Comparison of ENCODE assay signal across 8 cellular contexts in the genomic region with DNA sequence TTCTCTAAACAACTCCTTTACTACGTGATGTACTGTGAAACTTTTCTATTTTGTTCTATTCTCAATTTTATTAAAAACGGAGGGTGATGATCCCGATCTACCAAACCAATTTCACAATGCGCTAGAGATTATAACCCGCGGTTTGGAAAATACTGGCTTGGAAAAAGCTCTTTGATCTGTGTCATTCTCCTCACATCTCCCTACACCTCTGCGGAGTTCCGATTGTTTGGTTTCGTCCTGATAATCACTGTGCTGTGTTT. TPM values are rescaled to one million over a fixed set of nuclear protein-coding genes. Genes with fewer than 3 reads are reported as not detected.
DNase-seq lines count a peak whose midpoint lies in the region; ATAC-seq and TF ChIP-seq lines count a peak whose summit lies in the region.

No MANE protein-coding gene starts in this region.

- H3K27ac ChIP-seq in HUES6 (ENCODE audit: low read depth, low read length) (no peak overlapping the region; the same call in 1 of the 2 replicates), mammary epithelial cell (ENCODE audit: insufficient read depth, low read depth, low read length) (peak overlapping the region; percentile 91), tibial artery (peak overlapping the region; percentile 85 to 95)

- H3K36me3 Mint-ChIP-seq in activated naive CD8-positive, alpha-beta T cell treated with anti-CD3 and anti-CD28 coated beads for 36 hours, result peaks cover 2% of the 10 kb centered on the region

- H3K4me1 Mint-ChIP-seq in activated naive CD8-positive, alpha-beta T cell treated with anti-CD3 and anti-CD28 coated beads for 36 hours, result peaks cover 32% of the 10 kb centered on the region

- H3K4me2 ChIP-seq in mammary epithelial cell (ENCODE audit: insufficient read depth, low read depth, low read length), result peak overlapping the region; percentile 93

- H3K4me1 ChIP-seq in HUES6 (ENCODE audit: control insufficient read depth, insufficient read depth, low read length) (peaks cover 9% of the 10 kb centered on the region; the same call in 1 of the 2 replicates), mammary epithelial cell (ENCODE audit: insufficient read depth, low read length) (peaks cover 32% of the 10 kb centered on the region), tibial artery (peaks cover 0 to 34% (median 21%) of the 10 kb centered on the region in 4 donors)

- no peaks in the 10 kb centered on the region for H3K9me3 Mint-ChIP-seq in activated naive CD8-positive, alpha-beta T cell treated with anti-CD3 and anti-CD28 coated beads for 36 hours

- WGBS in mammary epithelial cell (ENCODE audit: low coverage, missing lambda C conversion rate), result 6% methylated on average over 8 of the region's 9 CpGs
- WGBS in lower leg skin, 2 donors, result 1 to 4% methylated on average over 9 of the region's 9 CpGs

- no peaks in the 10 kb centered on the region for H4K20me1 ChIP-seq in mammary epithelial cell (ENCODE audit: insufficient read depth, low read length)

- H3K4me3 ChIP-seq in HUES6 (ENCODE audit: low read depth, low read length) (peak overlapping the region; percentile 80), mammary epithelial cell (replicated peaks in 1 of 3; ENCODE audit: insufficient read depth in 1 of 3, low read depth in 2 of 3, low read length in 3 of 3) (peak overlapping the region; percentile 75 to 94 (median 91)), lower leg skin (ENCODE audit: low read depth, poor library complexity, severe bottlenecking) (peak overlapping the region; percentile 6), tibial artery (peak overlapping the region; percentile 91 to 93)

- H2AFZ ChIP-seq in mammary epithelial cell (ENCODE audit: low read depth, low read length), result peak overlapping the region; percentile 98

- H3K4me3 Mint-ChIP-seq in activated naive CD8-positive, alpha-beta T cell treated with anti-CD3 and anti-CD28 coated beads for 36 hours, result no peak overlapping the region

- peaks cover 44% of the 10 kb centered on the region for H3K79me2 ChIP-seq in mammary epithelial cell (ENCODE audit: insufficient read depth, low read length)

- H3K9ac ChIP-seq in HUES6 (ENCODE audit: low read length) (peak overlapping the region; percentile 60), mammary epithelial cell (ENCODE audit: insufficient read depth, low read length) (peak overlapping the region; percentile 93)

- intact Hi-C loops in mammary epithelial cell (cut with micrococcal nuclease), result loop anchor here (5.0 kb wide), 2 partner anchors 45 to 385 kb away; no protein-coding TSS in a partner anchor
- intact Hi-C loops in lower leg skin (cut with DNase I; ENCODE audit: low total_unique reads), result no loop called here
- intact Hi-C loops in tibial artery (cut with DNase I; ENCODE audit: low total_unique reads), result no loop called here

- H3K27ac Mint-ChIP-seq in activated naive CD8-positive, alpha-beta T cell treated with anti-CD3 and anti-CD28 coated beads for 36 hours, result no peak overlapping the region

- CTCF ChIA-PET in mammary epithelial cell (lab: Charles Lee; ENCODE audit: low non-redundant PET), result no interaction called here

- TF ChIP-seq CTCF in mammary epithelial cell (conservative IDR thresholded peaks at IDR 0.05 in 1 of 2, IDR thresholded peaks at IDR 0.05 in 1 of 2; ENCODE audit: extremely low read depth in 1 of 2, insufficient read depth in 1 of 2, low read depth in 1 of 2, low read length in 2 of 2) (no peak), lower leg skin (IDR thresholded peaks at IDR 0.05) (no peak), tibial artery (IDR thresholded peaks at IDR 0.05) (no peak)

- dilution Hi-C loops in mammary epithelial cell (cut with HindIII; ENCODE audit: low sequenced_read_pairs), result no loop called here

- H3K9me3 ChIP-seq in HUES6 (ENCODE audit: control insufficient read depth, insufficient read depth, low read depth, low read length), result no peaks in the 10 kb centered on the region
- H3K9me3 ChIP-seq in mammary epithelial cell (replicated peaks; ENCODE audit: insufficient read depth, low read length), result no peaks in the 10 kb centered on the region
- no peaks in the 10 kb centered on the region for H3K9me3 ChIP-seq in tibial artery

- no peaks in the 10 kb centered on the region for H3K36me3 ChIP-seq in HUES6 (ENCODE audit: control insufficient read depth, insufficient read depth, low read length)
- H3K36me3 ChIP-seq in mammary epithelial cell (ENCODE audit: insufficient read depth, low read length), result no peaks in the 10 kb centered on the region
- no peaks in the 10 kb centered on the region for H3K36me3 ChIP-seq in tibial artery

- no peak for ATAC-seq in GM19455 (IDR thresholded peaks at IDR 0.05; ENCODE audit: unreplicated experiment)

- DNase-seq in mammary epithelial cell (no peak), lower leg skin (ENCODE audit: low spot score in 2 of 2) (no peak), tibial artery (no peak), inferior parietal cortex (ENCODE audit: extremely low spot score) (no peak)
- no peak for DNase-seq in activated naive CD8-positive, alpha-beta T cell treated with anti-CD3 and anti-CD28 coated beads for 36 hours
- DNase-seq in stimulated activated CD8-positive, alpha-beta memory T cell treated with anti-CD3 and anti-CD28 coated beads, Interleukin-4, amount 100 ng/mL, for 48 hours, result no peak

- in situ Hi-C loops in mammary epithelial cell (cut with MboI; ENCODE audit: low sequenced_read_pairs in 2 of 2), result no loop called here

- no peak for TF ChIP-seq POLR2A in lower leg skin (IDR thresholded peaks at IDR 0.05)

- peaks cover 9% of the 10 kb centered on the region for H3K27me3 Mint-ChIP-seq in activated naive CD8-positive, alpha-beta T cell treated with anti-CD3 and anti-CD28 coated beads for 36 hours

- BruUV-seq in mammary epithelial cell (replicated peaks; lab: Mats Ljungman, UMichigan), result no TSS peak

- no peaks in the 10 kb centered on the region for H3K27me3 ChIP-seq in HUES6 (ENCODE audit: control insufficient read depth, insufficient read depth, low read length)
- no peaks in the 10 kb centered on the region for H3K27me3 ChIP-seq in mammary epithelial cell (ENCODE audit: insufficient read depth, low read length)
- H3K27me3 ChIP-seq in tibial artery, result no peaks in the 10 kb centered on the region

RNA-seq across cellular contexts. Expression of a gene that starts 0.6 kb away (rescaled TPM):
- total RNA-seq in mammary epithelial cell (10 to 100 TPM; 50.3 to 56.2 TPM), lower leg skin (10 to 100 TPM; 31.3 to 46.6 (median 41.8) TPM)
- 19.5 TPM for polyA plus RNA-seq in mammary epithelial cell
- polyA minus RNA-seq in mammary epithelial cell, result 56.6 TPM
- 10 to 100 TPM; 33.3 to 33.7 TPM for total RNA-seq in activated naive CD8-positive, alpha-beta T cell treated with anti-CD3 and anti-CD28 coated beads for 36 hours

Comparison
In these comparisons a context has a peak if more than half of its experiments do, and no peak if none do; other contexts are left out.
1. H3K4me3 ChIP-seq: peak in every context shown above with its lines; median percentile 92 in tibial artery; 91 in mammary epithelial cell; 80 in HUES6; 6 in lower leg skin.